29 cellular contexts compared by ENCODE assay signal in genomic region chr1:157457279-157457678, GRCh38.
"Had no signal": no experiment of that assay in that cellular context is flagged by ENCODE, and none has a peak within 500 bp of the region (broad histone marks: within the 10 kb centered on the region; RNA-seq: fewer than 3 reads in every experiment).

No MANE protein-coding gene starts in this region.

- H3K9me3 Mint-ChIP-seq: dendritic cell treated with granulocyte-macrophage colony-stimulating factor and Interleukin-4, amounts not matched to agents 40 ng/mL and 50 ng/mL, for 4 days; effector memory CD8-positive, alpha-beta T cell; endodermal cell had no signal

- H3K4me3 ChIP-seq: colonic mucosa, coronary artery, dorsolateral prefrontal cortex, esophagus muscularis mucosa, esophagus squamous epithelium, gastrocnemius medialis, gastroesophageal sphincter, heart left ventricle, heart right ventricle had no signal

- ATAC-seq: effector memory CD8-positive, alpha-beta T cell; esophagus mucosa; foreskin keratinocyte; gastrocnemius medialis; gastroesophageal sphincter; heart left ventricle; heart right ventricle had no signal

- H3K36me3 ChIP-seq: colonic mucosa, esophagus muscularis mucosa, esophagus squamous epithelium, gastrocnemius medialis, gastroesophageal sphincter, heart left ventricle, heart right ventricle had no signal

- H3K27ac Mint-ChIP-seq: dendritic cell treated with granulocyte-macrophage colony-stimulating factor and Interleukin-4, amounts not matched to agents 40 ng/mL and 50 ng/mL, for 4 days; effector memory CD8-positive, alpha-beta T cell; endodermal cell had no signal

- H3K27ac ChIP-seq: colonic mucosa, coronary artery, dorsolateral prefrontal cortex, epithelial cell of prostate, esophagus muscularis mucosa, esophagus squamous epithelium, foreskin keratinocyte, gastrocnemius medialis, gastroesophageal sphincter, heart left ventricle, heart right ventricle had no signal

- H3K4me1 ChIP-seq: colonic mucosa, esophagus muscularis mucosa, esophagus squamous epithelium, foreskin keratinocyte, gastrocnemius medialis, gastroesophageal sphincter, heart left ventricle, heart right ventricle had no signal

- DNase-seq: colonic mucosa; cortex of kidney; dermis blood vessel endothelial cell; dorsolateral prefrontal cortex; effector CD4-positive, alpha-beta T cell; effector CD8-positive, alpha-beta T cell; effector memory CD4-positive, alpha-beta T cell; effector memory CD8-positive, alpha-beta T cell; endodermal cell; erythroblast; esophagus squamous epithelium; foreskin fibroblast; foreskin keratinocyte; foreskin melanocyte; gastrocnemius medialis; glutamatergic neuron; head of caudate nucleus; heart left ventricle; heart right ventricle had no signal

- H3K4me3 Mint-ChIP-seq: dendritic cell treated with granulocyte-macrophage colony-stimulating factor and Interleukin-4, amounts not matched to agents 40 ng/mL and 50 ng/mL, for 4 days; effector memory CD8-positive, alpha-beta T cell; endodermal cell had no signal

- FAIRE-seq: colon, endometrium, endothelial cell of umbilical vein, frontal cortex had no signal

- H3K27me3 ChIP-seq: colonic mucosa, esophagus muscularis mucosa, esophagus squamous epithelium, gastrocnemius medialis had no signal

- H3K9me3 ChIP-seq: colonic mucosa, esophagus muscularis mucosa, esophagus squamous epithelium, gastrocnemius medialis, gastroesophageal sphincter, heart left ventricle, heart right ventricle had no signal
